Comparison of ENCODE assay signal across 2 cellular contexts in genomic region chr14:105335735-105336476, GRCh38.
TF ChIP-seq lines count a peak whose summit lies in the region.

No MANE protein-coding gene starts in this region.

TF ChIP-seq in IMR-90, 13 proteins besides CTCF, POLR2A, EP300 and RAD21:
- no peak for TF ChIP-seq NFE2L2 (IDR thresholded peaks at IDR 0.05; ENCODE audit: low read depth, low read length)
- no peak for TF ChIP-seq MXI1 (IDR thresholded peaks at IDR 0.05; ENCODE audit: borderline replicate concordance, low read depth, low read length)
- no peak for TF ChIP-seq FOS (IDR thresholded peaks at IDR 0.05; ENCODE audit: low read depth, low read length)
- TF ChIP-seq USF2 (IDR thresholded peaks at IDR 0.05; ENCODE audit: low read depth, low read length): no peak
- no peak for TF ChIP-seq BHLHE40 (IDR thresholded peaks at IDR 0.05; ENCODE audit: low read depth, low read length)
- TF ChIP-seq RFX5 (IDR thresholded peaks at IDR 0.05; ENCODE audit: low read depth, low read length): no peak
- TF ChIP-seq CEBPB (IDR thresholded peaks at IDR 0.05; ENCODE audit: low read depth, low read length): no peak
- no peak for TF ChIP-seq MAFK (IDR thresholded peaks at IDR 0.05; ENCODE audit: low read depth, low read length)
- TF ChIP-seq ELK1 (IDR thresholded peaks at IDR 0.05; ENCODE audit: borderline replicate concordance, low read depth, low read length): no peak
- TF ChIP-seq RCOR1 (IDR thresholded peaks at IDR 0.05; ENCODE audit: insufficient replicate concordance, low read length): no peak
- TF ChIP-seq MAZ (IDR thresholded peaks at IDR 0.05; ENCODE audit: borderline replicate concordance, low read depth, low read length): no peak
- no peak for TF ChIP-seq SMC3 (IDR thresholded peaks at IDR 0.05; ENCODE audit: low read depth, low read length)
- no peak for TF ChIP-seq CHD1 (IDR thresholded peaks at IDR 0.05; ENCODE audit: low read depth, low read length)

TF ChIP-seq in H1, 55 proteins besides CTCF, POLR2A, EP300 and RAD21:
- TF ChIP-seq HDAC2 (IDR thresholded peaks at IDR 0.05; ENCODE audit: borderline replicate concordance in 1 of 2, low read depth in 2 of 2, low read length in 2 of 2) (no peak), SP4 (IDR thresholded peaks at IDR 0.05; ENCODE audit: low read length) (no peak), POLR2AphosphoS5 (IDR thresholded peaks at IDR 0.05; ENCODE audit: low read depth, low read length) (no peak), USF2 (IDR thresholded peaks at IDR 0.05; ENCODE audit: low read length) (no peak), SIN3A (conservative IDR thresholded peaks at IDR 0.05 in 1 of 2, IDR thresholded peaks at IDR 0.05 in 1 of 2; ENCODE audit: low read depth in 1 of 2, low read length in 2 of 2) (no peak), NANOG (IDR thresholded peaks at IDR 0.05; ENCODE audit: insufficient read depth, low read depth, low read length, poor library complexity, severe bottlenecking) (no peak), ATF3 (IDR thresholded peaks at IDR 0.05; ENCODE audit: insufficient read depth, low read depth, low read length) (no peak), SAP30 (IDR thresholded peaks at IDR 0.05; ENCODE audit: insufficient read depth, insufficient replicate concordance, low read length) (no peak), TCF12 (IDR thresholded peaks at IDR 0.05; ENCODE audit: low read depth, low read length) (no peak), CBX5 (IDR thresholded peaks at IDR 0.05; ENCODE audit: low read depth, low read length) (no peak), NRF1 (IDR thresholded peaks at IDR 0.05; ENCODE audit: low read depth, low read length) (no peak)
